Comparison of ENCODE assay signal across 8 cellular contexts in genomic region chr10:116287906-116288501, GRCh38. TPM values are rescaled to one million over a fixed set of nuclear protein-coding genes. Genes with fewer than 3 reads are reported as not detected.
DNase-seq lines count a peak whose midpoint lies in the region; ATAC-seq and TF ChIP-seq lines count a peak whose summit lies in the region.

No MANE protein-coding gene starts in this region.

- DNase-seq in Daoy (ENCODE audit: low read depth) = peak; percentile 15
- DNase-seq in SHP77 treated with DMSO at 0.1 percent for 48 hours (lab: John Stamatoyannopoulos, UW) = peak; percentile 17
- no peak for DNase-seq in esophagus squamous epithelium (lab: John Stamatoyannopoulos, UW)
- DNase-seq in ovary = peak in 4 of 5 donors; percentile 28 to 72 (median 40)
- no peak for DNase-seq in NCI-H524 treated with DMSO at 0.1 percent for 48 hours (lab: John Stamatoyannopoulos, UW)

- TF ChIP-seq EP300 in ovary (IDR thresholded peaks at IDR 0.05) = no peak

- WGBS in esophagus squamous epithelium, 2 donors = 14 to 36% methylated on average over 1 of the region's 1 CpG
- WGBS in ovary, 3 donors = 30 to 42% (median 38%) methylated on average over 1 of the region's 1 CpG

- intact Hi-C loops in esophagus squamous epithelium (cut with DNase I) (loop anchor here (10.0 kb wide), 1 partner anchor 493 kb away; no protein-coding TSS in a partner anchor), ovary (cut with DNase I) (no loop called here)

- TF ChIP-seq CTCF in esophagus squamous epithelium (IDR thresholded peaks at IDR 0.05) (peak; percentile 21 to 65 (median 52)), ovary (IDR thresholded peaks at IDR 0.05) (peak; percentile 41 to 76 (median 71))

- no peaks in the 10 kb centered on the region for H3K4me1 ChIP-seq in esophagus squamous epithelium
- H3K4me1 ChIP-seq in ovary (ENCODE audit: insufficient read depth) = no peaks in the 10 kb centered on the region

- no peaks in the 10 kb centered on the region for H3K36me3 ChIP-seq in esophagus squamous epithelium
- H3K36me3 ChIP-seq in ovary = no peaks in the 10 kb centered on the region

- ATAC-seq in HG03354 (IDR thresholded peaks at IDR 0.05; ENCODE audit: poor library complexity, severe bottlenecking, unreplicated experiment) (peak; percentile 64), GM21447 (IDR thresholded peaks at IDR 0.05; ENCODE audit: unreplicated experiment) (no peak), GM18907 (IDR thresholded peaks at IDR 0.05; ENCODE audit: unreplicated experiment) (no peak)

- H3K4me3 ChIP-seq in esophagus squamous epithelium (no peak overlapping the region), ovary (no peak overlapping the region)

- H3K27me3 ChIP-seq in esophagus squamous epithelium (no peaks in the 10 kb centered on the region), ovary (no peaks in the 10 kb centered on the region)

- no peaks in the 10 kb centered on the region for H3K9me3 ChIP-seq in esophagus squamous epithelium
- no peaks in the 10 kb centered on the region for H3K9me3 ChIP-seq in ovary

- TF ChIP-seq POLR2A in esophagus squamous epithelium (IDR thresholded peaks at IDR 0.05) (no peak), ovary (IDR thresholded peaks at IDR 0.05) (no peak)

- H3K27ac ChIP-seq in esophagus squamous epithelium (no peak overlapping the region), ovary (no peak overlapping the region)

RNA-seq across cellular contexts. Expression of gene GFRA1, which starts 15.0 kb away (rescaled TPM):
- 0.80 and 1.1 TPM in 2 replicates for total RNA-seq in Daoy (2014; rRNA removed; shearing (Covaris generic))
- total RNA-seq in esophagus squamous epithelium (10 to 100 TPM in 1 of 4 donors, 1 to 10 TPM in 3; 1.0 to 79.9 (median 4.2) TPM), ovary (10 to 100 TPM in 4 of 7 donors, 1 to 10 TPM in 3; 5.0 to 28.4 (median 11.8) TPM)
- polyA plus RNA-seq in ovary = 10 to 100 TPM in 1 of 2 donors, 1 to 10 TPM in 1; 3.1 to 14.1 TPM

RNA-seq across cellular contexts. Expression of gene CCDC172, which starts 36.2 kb away (rescaled TPM):
- not detected in 2 replicates for total RNA-seq in Daoy (2014; rRNA removed; shearing (Covaris generic))
- total RNA-seq in esophagus squamous epithelium (not detected), ovary (not detected)
- polyA plus RNA-seq in ovary = not detected

Comparison
In these comparisons a context has a peak if more than half of its experiments do, and no peak if none do; other contexts are left out.
1. DNase-seq: peak in Daoy (single experiment), SHP77 treated with DMSO at 0.1 percent for 48 hours (single experiment) and ovary (4 of 5); none in esophagus squamous epithelium (single experiment) and NCI-H524 treated with DMSO at 0.1 percent for 48 hours (single experiment).